In the genomic region with DNA sequence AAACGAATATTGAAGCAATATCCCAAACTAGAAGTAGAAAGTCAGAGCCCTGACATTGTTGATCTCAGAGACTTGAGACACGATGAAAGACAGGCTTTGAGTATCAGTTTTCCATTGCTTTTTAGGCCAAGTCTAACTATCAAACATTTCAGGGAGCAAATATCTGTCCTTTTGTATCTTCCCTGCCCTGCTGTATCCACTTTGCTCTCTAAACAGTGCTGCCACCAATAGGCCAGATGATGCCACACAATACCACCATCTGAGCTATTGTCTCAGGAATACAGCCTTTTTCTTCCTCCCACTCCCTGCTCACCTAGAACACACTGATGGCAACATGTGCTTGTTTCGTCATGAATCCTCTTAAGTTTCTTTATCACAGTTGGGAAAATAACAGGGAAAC, we compare ENCODE assay signal across 10 cellular contexts.
DNase-seq lines count a peak whose midpoint lies in the region; ATAC-seq, FAIRE-seq and TF ChIP-seq lines count a peak whose summit lies in the region.
"Had no signal": no experiment of that assay in that cellular context is flagged by ENCODE, and none has a peak within 500 bp of the region (broad histone marks: within the 10 kb centered on the region; RNA-seq: fewer than 3 reads in every experiment).

No MANE protein-coding gene starts in this region.

- H3K4me1 ChIP-seq in H1 (replicated peaks in 1 of 4; ENCODE audit: control insufficient read depth in 3 of 4, insufficient read depth in 4 of 4, low read length in 3 of 4) (peaks cover 3 to 16% (median 10%) of the 10 kb centered on the region in 4 experiments; a peak in 5 of 7 replicates), smooth muscle cell (ENCODE audit: low read depth) (peaks cover 7% of the 10 kb centered on the region)
- H3K4me1 ChIP-seq: BLaER1 treated with 17β-estradiol and CSF1 and Interleukin-3, amounts not matched to agents 10 nM and 100 nM had no signal

- peak in 2 of 3 experiments; percentile 44 to 69; a peak in 3 of 4 replicates for TF ChIP-seq CTCF in H1 (IDR thresholded peaks at IDR 0.05; ENCODE audit: control extremely low read depth in 1 of 3, insufficient read depth in 1 of 3, low read depth in 1 of 3, low read length in 3 of 3)
- TF ChIP-seq CTCF in smooth muscle cell (IDR thresholded peaks at IDR 0.05; ENCODE audit: borderline replicate concordance, insufficient read depth, poor library complexity, severe bottlenecking): peak; percentile 20

- no peaks in the 10 kb centered on the region for H3K23me2 ChIP-seq in H1 (ENCODE audit: low read depth, low read length)

- H3K27me3 ChIP-seq in H1 (replicated peaks in 1 of 4; ENCODE audit: control insufficient read depth in 3 of 4, extremely low read depth in 1 of 4, insufficient read depth in 3 of 4, low read length in 3 of 4) (no peaks in the 10 kb centered on the region), smooth muscle cell (ENCODE audit: low read depth) (peaks cover 3% of the 10 kb centered on the region)
- H3K27me3 ChIP-seq: BLaER1 treated with 17β-estradiol and CSF1 and Interleukin-3, amounts not matched to agents 10 nM and 100 nM had no signal

- no peak overlapping the region for H3K4me2 ChIP-seq in H1 (ENCODE audit: insufficient read depth in 1 of 2, low read depth in 2 of 2, low read length in 2 of 2)
- no peak overlapping the region for H3K4me2 ChIP-seq in smooth muscle cell
- H3K4me2 ChIP-seq: BLaER1 treated with 17β-estradiol and CSF1 and Interleukin-3, amounts not matched to agents 10 nM and 100 nM had no signal

- TF ChIP-seq EP300 in H1 (IDR thresholded peaks at IDR 0.05; ENCODE audit: borderline replicate concordance in 1 of 2, low read depth in 2 of 2, low read length in 2 of 2): no peak

- no peak overlapping the region for H4K8ac ChIP-seq in H1 (ENCODE audit: extremely low read depth, insufficient read depth, low read length)

- no peak overlapping the region for H3K56ac ChIP-seq in H1 (replicated peaks; ENCODE audit: insufficient read length, low read depth, low read length)

- H3K79me2 ChIP-seq in H1 (ENCODE audit: control insufficient read depth in 1 of 2, insufficient read depth in 2 of 2, low read length in 2 of 2) (no peaks in the 10 kb centered on the region), smooth muscle cell (ENCODE audit: low read depth) (no peaks in the 10 kb centered on the region)

- H2BK15ac ChIP-seq in H1 (ENCODE audit: low read length): no peak overlapping the region

- CTCF ChIA-PET in H1 (lab: Charles Lee; ENCODE audit: partially characterized antibody): interaction anchor here (0.8 to 4.0 kb wide), 14 partner anchors 8 to 742 kb away, joined by 3 to 20 read pairs (median 4); a partner anchor contains a TSS

- H3K4me3 ChIP-seq in H1 (ENCODE audit: extremely low read depth in 1 of 4, insufficient read depth in 2 of 4, low read depth in 3 of 4, low read length in 4 of 4): no peak overlapping the region
- no peak overlapping the region for H3K4me3 ChIP-seq in smooth muscle cell
- H3K4me3 ChIP-seq: BLaER1 treated with 17β-estradiol and CSF1 and Interleukin-3, amounts not matched to agents 10 nM and 100 nM had no signal

- H2BK20ac ChIP-seq in H1 (ENCODE audit: low read length): no peak overlapping the region

- POLR2A ChIA-PET in H1 (lab: Charles Lee; ENCODE audit: partially characterized antibody): no interaction called here

- WGBS in H1 (ENCODE audit: extremely low coverage in 1 of 2, insufficient coverage in 1 of 2, insufficient read length in 1 of 2, insufficient replicate concordance in 2 of 2, low coverage in 1 of 2, low lambda C conversion rate in 2 of 2, missing lambda C conversion rate in 1 of 2), 2 experiments: 78% methylated on average over 3 of the region's 3 CpGs; no CpG with 5 or more reads in 1 of the 2 experiments
- WGBS in smooth muscle cell (ENCODE audit: low lambda C conversion rate): 75% methylated on average over 3 of the region's 3 CpGs

- H2BK12ac ChIP-seq in H1 (ENCODE audit: low read depth, low read length): no peak overlapping the region

- H3K27ac ChIP-seq in H1 (ENCODE audit: low read depth, low read length): no peak overlapping the region
- H3K27ac ChIP-seq in smooth muscle cell (ENCODE audit: low read depth): no peak overlapping the region
- H3K27ac ChIP-seq: BLaER1 treated with 17β-estradiol and CSF1 and Interleukin-3, amounts not matched to agents 10 nM and 100 nM had no signal

- no peak overlapping the region; the same call in 1 of the 2 replicates for H2BK5ac ChIP-seq in H1 (ENCODE audit: low read depth, low read length)

- H3K79me1 ChIP-seq in H1 (ENCODE audit: low read depth, low read length): no peaks in the 10 kb centered on the region

- peak; percentile 68 for FAIRE-seq in H1 (lab: Jason Lieb, UNC)

- H4K20me1 ChIP-seq in H1 (replicated peaks in 1 of 2; ENCODE audit: control insufficient read depth in 1 of 2, insufficient read depth in 2 of 2, low read length in 2 of 2) (no peaks in the 10 kb centered on the region), smooth muscle cell (ENCODE audit: low read depth) (no peaks in the 10 kb centered on the region)
- H4K20me1 ChIP-seq: BLaER1 treated with 17β-estradiol and CSF1 and Interleukin-3, amounts not matched to agents 10 nM and 100 nM had no signal

- no peak overlapping the region for H3K4ac ChIP-seq in H1 (replicated peaks; ENCODE audit: insufficient read length, low read depth, low read length)

- DNase-seq in NCI-H1417 (lab: John Stamatoyannopoulos, UW) (peak; percentile 51 to 85 (median 81)), NCI-H1417 treated with DMSO at 0.1 percent for 48 hours (lab: John Stamatoyannopoulos, UW) (no peak), NCI-H2227 treated with DMSO at 0.1 percent for 48 hours (lab: John Stamatoyannopoulos, UW) (peak; percentile 33), H1 (ENCODE audit: low read depth in 1 of 2, low spot score in 2 of 2) (no peak), smooth muscle cell (lab: John Stamatoyannopoulos, UW; ENCODE audit: unreplicated experiment) (no peak), ureter (ENCODE audit: low spot score) (no peak)
- no peak for DNase-seq in activated CD4-positive, CD25-positive, alpha-beta regulatory T cell (lab: John Stamatoyannopoulos, UW)
- DNase-seq: activated CD4-positive, alpha-beta T cell treated with anti-CD3 and anti-CD28 coated beads, Interleukin-2, amount 50 U/mL, for 1 hour had no signal

- H4K5ac ChIP-seq in H1 (ENCODE audit: insufficient read length, low read depth, low read length): no peak overlapping the region

- H2BK120ac ChIP-seq in H1 (replicated peaks; ENCODE audit: low read depth, low read length): no peak overlapping the region

- H3F3A ChIP-seq in smooth muscle cell (ENCODE audit: low read depth): no peaks in the 10 kb centered on the region

- H2AFZ ChIP-seq in H1 (ENCODE audit: low read length) (0 out of 2 replicates have a peak overlapping the region, but pooled peaks have one; percentile 48), smooth muscle cell (ENCODE audit: low read depth) (no peak overlapping the region)

- TF ChIP-seq POLR2A in H1 (IDR thresholded peaks at IDR 0.05; ENCODE audit: control extremely low read depth in 1 of 2, low read depth in 2 of 2, low read length in 2 of 2): no peak

- no peak overlapping the region for H2AK5ac ChIP-seq in H1 (ENCODE audit: low read depth, low read length)

- peak; percentile 52 to 54 for TF ChIP-seq RAD21 in H1 (IDR thresholded peaks at IDR 0.05 in 1 of 2, conservative IDR thresholded peaks at IDR 0.05 in 1 of 2; ENCODE audit: low read depth in 2 of 2, low read length in 2 of 2)

- no peaks in the 10 kb centered on the region for H3K9me3 ChIP-seq in H1 (ENCODE audit: insufficient read depth in 2 of 2, low read depth in 1 of 2, low read length in 1 of 2)
- no peaks in the 10 kb centered on the region for H3K9me3 ChIP-seq in smooth muscle cell (replicated peaks; ENCODE audit: low read depth)
- H3K9me3 ChIP-seq: BLaER1 treated with 17β-estradiol and CSF1 and Interleukin-3, amounts not matched to agents 10 nM and 100 nM had no signal

- no peak overlapping the region for H3K14ac ChIP-seq in H1 (ENCODE audit: insufficient read length)

- no peak overlapping the region for H4K91ac ChIP-seq in H1 (replicated peaks; ENCODE audit: insufficient read length, low read length)

- H3K23ac ChIP-seq in H1 (ENCODE audit: insufficient read length): no peak overlapping the region

- no peak overlapping the region for H3K9ac ChIP-seq in H1 (replicated peaks in 1 of 4; ENCODE audit: extremely low read depth in 1 of 4, low read depth in 3 of 4, low read length in 3 of 4)
- no peak overlapping the region for H3K9ac ChIP-seq in smooth muscle cell (ENCODE audit: low read depth)
- H3K9ac ChIP-seq: BLaER1 treated with 17β-estradiol and CSF1 and Interleukin-3, amounts not matched to agents 10 nM and 100 nM had no signal

- H3K18ac ChIP-seq in H1 (ENCODE audit: extremely low read depth, low read length): no peak overlapping the region

- H3K36me3 ChIP-seq in H1 (ENCODE audit: control insufficient read depth in 2 of 4, insufficient read depth in 4 of 4, low read length in 3 of 4) (no peaks in the 10 kb centered on the region), smooth muscle cell (ENCODE audit: low read depth) (no peaks in the 10 kb centered on the region)
- H3K36me3 ChIP-seq: BLaER1 treated with 17β-estradiol and CSF1 and Interleukin-3, amounts not matched to agents 10 nM and 100 nM had no signal

- no peak for ATAC-seq in GM21515 (IDR thresholded peaks at IDR 0.05; ENCODE audit: unreplicated experiment)

TF ChIP-seq in H1, 55 proteins besides CTCF, POLR2A, EP300 and RAD21 (continues in another document):
- TF ChIP-seq SAP30 (IDR thresholded peaks at IDR 0.05; ENCODE audit: insufficient read depth, insufficient replicate concordance, low read length): no peak
- no peak for TF ChIP-seq EGR1 (IDR thresholded peaks at IDR 0.05; ENCODE audit: borderline replicate concordance, low read depth, low read length)
- no peak for TF ChIP-seq BRCA1 (IDR thresholded peaks at IDR 0.05; ENCODE audit: low read depth, low read length)
- no peak for TF ChIP-seq SIRT6 (IDR thresholded peaks at IDR 0.05; ENCODE audit: low read length)
- no peak for TF ChIP-seq RBBP5 (IDR thresholded peaks at IDR 0.05; ENCODE audit: borderline replicate concordance, low read depth, low read length)
- TF ChIP-seq EZH2 (IDR thresholded peaks at IDR 0.05; ENCODE audit: low read depth, low read length, severe bottlenecking): no peak
- TF ChIP-seq JUN (IDR thresholded peaks at IDR 0.05; ENCODE audit: low read depth, low read length): no peak
- TF ChIP-seq POLR2AphosphoS5 (IDR thresholded peaks at IDR 0.05; ENCODE audit: low read depth, low read length): no peak
- TF ChIP-seq CTBP2 (IDR thresholded peaks at IDR 0.05; ENCODE audit: borderline replicate concordance, insufficient read depth, insufficient read length, low read length): no peak
- TF ChIP-seq KDM1A (IDR thresholded peaks at IDR 0.05; ENCODE audit: borderline replicate concordance, low read length): no peak
- TF ChIP-seq, protein P1, sequence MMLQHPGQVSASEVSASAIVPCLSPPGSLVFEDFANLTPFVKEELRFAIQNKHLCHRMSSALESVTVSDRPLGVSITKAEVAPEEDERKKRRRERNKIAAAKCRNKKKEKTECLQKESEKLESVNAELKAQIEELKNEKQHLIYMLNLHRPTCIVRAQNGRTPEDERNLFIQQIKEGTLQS (IDR thresholded peaks at IDR 0.05; ENCODE audit: insufficient read depth, low read depth, low read length): no peak
- TF ChIP-seq RNF2 (IDR thresholded peaks at IDR 0.05; ENCODE audit: borderline replicate concordance, low read depth, low read length, missing control alignments, poor library complexity, severe bottlenecking): no peak

Comparison
In these comparisons a context has a peak if more than half of its experiments do, and no peak if none do; other contexts are left out.
1. DNase-seq: peak in NCI-H1417 (3 of 3) and NCI-H2227 treated with DMSO at 0.1 percent for 48 hours (single experiment); none in NCI-H1417 treated with DMSO at 0.1 percent for 48 hours (single experiment), H1 (0 of 2), smooth muscle cell (single experiment), activated CD4-positive, CD25-positive, alpha-beta regulatory T cell (0 of 4) and ureter (single experiment).